Comparison of ENCODE assay signal across 20 cellular contexts in the genomic region with DNA sequence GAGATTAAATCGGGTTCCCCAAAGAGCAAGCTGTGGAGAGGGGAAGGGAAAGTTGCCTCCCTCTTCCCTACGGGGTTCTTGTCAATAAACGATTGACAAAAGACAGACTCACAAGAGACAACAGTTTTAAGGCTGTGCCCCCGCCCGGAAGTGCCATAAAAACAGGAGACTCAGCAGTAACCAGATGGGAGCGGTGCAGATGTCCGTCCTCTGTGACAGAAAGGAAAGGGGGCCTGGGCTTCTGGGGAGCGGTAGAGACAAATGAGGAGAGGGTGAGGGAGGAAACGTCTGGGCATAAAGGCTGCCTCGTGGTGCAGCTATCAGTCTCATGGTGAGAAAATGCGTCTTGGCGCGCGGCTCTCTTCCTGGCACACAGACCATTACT. TPM values are rescaled to one million over a fixed set of nuclear protein-coding genes. Genes with fewer than 3 reads are reported as not detected.
A peak's percentile ranks its signal among the peaks of the same experiment; 100 is the strongest.
DNase-seq lines count a peak whose midpoint lies in the region; ATAC-seq, FAIRE-seq and TF ChIP-seq lines count a peak whose summit lies in the region.
"Had no signal": no experiment of that assay in that cellular context is flagged by ENCODE, and none has a peak within 500 bp of the region (broad histone marks: within the 10 kb centered on the region; RNA-seq: fewer than 3 reads in every experiment).

No MANE protein-coding gene starts in this region.

- no peak overlapping the region for H3K9ac ChIP-seq in kidney (ENCODE audit: low read length in 2 of 2)
- no peak overlapping the region for H3K9ac ChIP-seq in PC-3 (ENCODE audit: low read length)

- no peaks in the 10 kb centered on the region for H3K27me3 ChIP-seq in Panc1 (ENCODE audit: control insufficient read depth, insufficient read depth, low read length)
- peaks cover 57% of the 10 kb centered on the region for H3K27me3 ChIP-seq in PC-3 (ENCODE audit: low read length)
- H3K27me3 ChIP-seq in tibial artery: peaks cover 0 to 65% of the 10 kb centered on the region in 2 donors

- FAIRE-seq in GM19239 (lab: Jason Lieb, UNC) (peak; percentile 60), kidney (lab: Jason Lieb, UNC) (no peak)
- FAIRE-seq: D721Med, GM12891 had no signal

- H3K9me2 ChIP-seq in PC-3 (replicated peaks; ENCODE audit: low read length): no peaks in the 10 kb centered on the region

- H3K4me1 Mint-ChIP-seq in stimulated activated naive B cell treated with anti-CD40 and anti-IgM and Interleukin-4, amounts not matched to agents 10 μg/mL and 1 μg/mL and 100 μg/mL, for 72 hours: peaks cover 22 to 33% of the 10 kb centered on the region in 2 donors

- in situ Hi-C loops in Panc1 (cut with HindIII; ENCODE audit: low pct_unique_long_range_greater_than_20kb, low sequenced_read_pairs): no loop called here

- CTCF ChIA-PET in Panc1 (lab: Charles Lee) (no interaction called here), PC-3 (lab: Charles Lee) (no interaction called here)

- no peaks in the 10 kb centered on the region for H3K9me3 ChIP-seq in Panc1 (ENCODE audit: control insufficient read depth, insufficient read depth, low read depth, low read length)
- H3K9me3 ChIP-seq in kidney (ENCODE audit: control insufficient read depth in 1 of 2, low read length in 2 of 2): no peaks in the 10 kb centered on the region
- H3K9me3 ChIP-seq in PC-3 (ENCODE audit: low read length): no peaks in the 10 kb centered on the region
- no peaks in the 10 kb centered on the region for H3K9me3 ChIP-seq in tibial artery

- H3K36me3 Mint-ChIP-seq in stimulated activated naive B cell treated with anti-CD40 and anti-IgM and Interleukin-4, amounts not matched to agents 10 μg/mL and 1 μg/mL and 100 μg/mL, for 72 hours: peaks cover 0 to 3% of the 10 kb centered on the region in 2 donors

- ATAC-seq in Panc1: no peak
- ATAC-seq in stimulated activated naive B cell treated with anti-CD40 and anti-IgM and Interleukin-4, amounts not matched to agents 10 μg/mL and 1 μg/mL and 100 μg/mL, for 72 hours (replicated peaks): no peak
- no peak for ATAC-seq in PC-3

- TF ChIP-seq CTCF in Panc1 (IDR thresholded peaks at IDR 0.05) (no peak), kidney (IDR thresholded peaks at IDR 0.05; ENCODE audit: borderline replicate concordance, extremely low read depth, insufficient read depth) (no peak), PC-3 (conservative IDR thresholded peaks at IDR 0.05; ENCODE audit: low read depth, low read length) (no peak), tibial artery (IDR thresholded peaks at IDR 0.05) (no peak)

- H3K4me1 ChIP-seq in Panc1 (ENCODE audit: control insufficient read depth, insufficient read depth, low read length) (peaks cover 3% of the 10 kb centered on the region), kidney (ENCODE audit: control insufficient read depth in 1 of 2, insufficient read depth in 1 of 2, low read depth in 1 of 2, low read length in 2 of 2) (no peaks in the 10 kb centered on the region), PC-3 (ENCODE audit: insufficient read depth, low read length) (no peaks in the 10 kb centered on the region), tibial artery (no peaks in the 10 kb centered on the region)

- DNase-seq in GM19239 (ENCODE audit: insufficient read length, low spot score) (no peak), Panc1 (ENCODE audit: low read depth, low spot score) (no peak), kidney (peak; percentile 26), PC-3 (no peak), cerebellum (ENCODE audit: low spot score) (no peak), tibial artery (no peak)
- DNase-seq in stimulated activated naive B cell treated with anti-CD40 and anti-IgM and Interleukin-4, amounts not matched to agents 10 μg/mL and 1 μg/mL and 100 μg/mL, for 72 hours: no peak
- DNase-seq: CD4-positive, alpha-beta T cell; DND-41; GDM1; KG1; NCI-H1436; NCI-H2029; NCI-H524; NK-92 treated with Interleukin-12 subunit alpha and Interleukin-12 subunit beta, amount 100 ng/mL, for 24 hours; OCI-M1 had no signal

- H2AFZ ChIP-seq in PC-3 (ENCODE audit: low read length): no peak overlapping the region

- H3F3A ChIP-seq in PC-3 (ENCODE audit: low read length, unreplicated experiment): no peaks in the 10 kb centered on the region

- H3K4me3 Mint-ChIP-seq in stimulated activated naive B cell treated with anti-CD40 and anti-IgM and Interleukin-4, amounts not matched to agents 10 μg/mL and 1 μg/mL and 100 μg/mL, for 72 hours: no peak overlapping the region
- H3K4me3 Mint-ChIP-seq: B cell; CD4-positive, alpha-beta T cell had no signal

- peaks cover 40 to 72% of the 10 kb centered on the region in 2 donors for H3K27me3 Mint-ChIP-seq in stimulated activated naive B cell treated with anti-CD40 and anti-IgM and Interleukin-4, amounts not matched to agents 10 μg/mL and 1 μg/mL and 100 μg/mL, for 72 hours

- BruUV-seq in Panc1 (replicated peaks; lab: Mats Ljungman, UMichigan): no TSS peak
- no TSS peak for BruUV-seq in PC-3 (replicated peaks; lab: Mats Ljungman, UMichigan)

- H4K20me1 ChIP-seq in PC-3 (ENCODE audit: low read length): no peaks in the 10 kb centered on the region

- POLR2A ChIA-PET in Panc1 (lab: Charles Lee): interaction anchor here (0.8 kb wide), 1 partner anchor 10 kb away, joined by 5 read pairs; no protein-coding TSS in a partner anchor
- POLR2A ChIA-PET in PC-3 (lab: Charles Lee; ENCODE audit: unreplicated experiment): no interaction called here

- H3K4me3 ChIP-seq in Panc1 (ENCODE audit: low read depth in 2 of 2, low read length in 2 of 2) (no peak overlapping the region), kidney (ENCODE audit: low read length in 2 of 2) (no peak overlapping the region), PC-3 (ENCODE audit: low read length) (no peak overlapping the region), tibial artery (no peak overlapping the region)

- H3K27ac Mint-ChIP-seq in stimulated activated naive B cell treated with anti-CD40 and anti-IgM and Interleukin-4, amounts not matched to agents 10 μg/mL and 1 μg/mL and 100 μg/mL, for 72 hours: peak overlapping the region; percentile 38
- H3K27ac Mint-ChIP-seq: B cell; CD4-positive, alpha-beta T cell had no signal

- no peak overlapping the region for H3K4me2 ChIP-seq in PC-3 (ENCODE audit: low read length)

- H3K36me3 ChIP-seq in Panc1 (ENCODE audit: control insufficient read depth, insufficient read depth, low read length) (no peaks in the 10 kb centered on the region), kidney (ENCODE audit: control insufficient read depth in 1 of 2, insufficient read depth in 2 of 2, low read length in 2 of 2) (no peaks in the 10 kb centered on the region), PC-3 (ENCODE audit: low read depth, low read length) (no peaks in the 10 kb centered on the region), tibial artery (no peaks in the 10 kb centered on the region)

- intact Hi-C loops in Panc1 (cut with micrococcal nuclease; ENCODE audit: unreplicated experiment): loop anchor here (10.0 kb wide), 1 partner anchor 67 kb away; no protein-coding TSS in a partner anchor
- intact Hi-C loops in kidney (cut with DNase I): no loop called here
- intact Hi-C loops in PC-3 (cut with micrococcal nuclease): no loop called here
- intact Hi-C loops in tibial artery (cut with DNase I; ENCODE audit: low total_unique reads): no loop called here

- peak overlapping the region; percentile 25; the same call in 1 of the 2 replicates for H3K27ac ChIP-seq in Panc1 (ENCODE audit: low read length)
- H3K27ac ChIP-seq in kidney (ENCODE audit: low read depth in 2 of 2, low read length in 2 of 2): no peak overlapping the region
- H3K27ac ChIP-seq in PC-3 (ENCODE audit: low read length): no peak overlapping the region
- H3K27ac ChIP-seq in tibial artery: no peak overlapping the region

- H3K9me3 Mint-ChIP-seq in stimulated activated naive B cell treated with anti-CD40 and anti-IgM and Interleukin-4, amounts not matched to agents 10 μg/mL and 1 μg/mL and 100 μg/mL, for 72 hours: no peaks in the 10 kb centered on the region
- H3K9me3 Mint-ChIP-seq: CD4-positive, alpha-beta T cell had no signal

- H3K79me2 ChIP-seq in PC-3 (ENCODE audit: low read length): no peaks in the 10 kb centered on the region

RNA-seq across cellular contexts. Expression of a gene that starts 5.9 kb away (rescaled TPM):
- total RNA-seq in Panc1 (2021; ENCODE audit: unreplicated experiment) (4.7 TPM), kidney (0.54 TPM), PC-3 (2014; rRNA removed) (2.5 and 2.6 TPM in 2 replicates), cerebellum (0.36 TPM)
- polyA plus RNA-seq in Panc1 (2012; ENCODE audit: insufficient read length): 3.2 TPM
- polyA plus RNA-seq in kidney (ENCODE audit: insufficient read depth, low read depth, low replicate concordance): not detected
- total RNA-seq: CD4-positive, alpha-beta T cell had no signal
- polyA plus RNA-seq: AG04450 had no signal

RNA-seq across cellular contexts. Expression of a gene that starts 8.3 kb away (rescaled TPM):
- 27.1 TPM for total RNA-seq in Panc1 (2021; ENCODE audit: unreplicated experiment)
- polyA plus RNA-seq in Panc1 (2012; ENCODE audit: insufficient read length): 31.8 TPM
- 18.4 TPM for total RNA-seq in kidney
- 19.6 TPM for polyA plus RNA-seq in kidney (ENCODE audit: insufficient read depth, low read depth, low replicate concordance)
- 57.2 and 67.8 TPM in 2 replicates for total RNA-seq in PC-3 (2014; rRNA removed)
- 13.2 TPM for total RNA-seq in cerebellum

RNA-seq across cellular contexts. Expression of a gene that starts 33.4 kb away (rescaled TPM):
- total RNA-seq in Panc1 (2021; ENCODE audit: unreplicated experiment) (57.5 TPM), kidney (37.1 TPM), PC-3 (2014; rRNA removed) (32.0 and 44.5 TPM in 2 replicates), cerebellum (12.1 TPM)
- 93.0 TPM for polyA plus RNA-seq in Panc1 (2012; ENCODE audit: insufficient read length)
- 72.4 TPM for polyA plus RNA-seq in kidney (ENCODE audit: insufficient read depth, low read depth, low replicate concordance)

RNA-seq across cellular contexts. Expression of a gene that starts 46.9 kb away (rescaled TPM):
- total RNA-seq in Panc1 (2021; ENCODE audit: unreplicated experiment) (32.6 TPM), kidney (10.9 TPM), PC-3 (2014; rRNA removed) (32.5 and 40.1 TPM in 2 replicates), cerebellum (14.9 TPM)
- 35.5 TPM for polyA plus RNA-seq in Panc1 (2012; ENCODE audit: insufficient read length)
- 2.8 TPM for polyA plus RNA-seq in kidney (ENCODE audit: insufficient read depth, low read depth, low replicate concordance)
